In genomic region chr12:12265035-12265434, GRCh38 we compare ENCODE assay signal across 7 cellular contexts. TPM values are rescaled to one million over a fixed set of nuclear protein-coding genes. Genes with fewer than 3 reads are reported as not detected.
DNase-seq lines count a peak whose midpoint lies in the region; ATAC-seq and TF ChIP-seq lines count a peak whose summit lies in the region.

No MANE protein-coding gene starts in this region.

- H3K36me3 Mint-ChIP-seq in activated B cell treated with CpG ODN at 0.5 μM for 24 hours (ENCODE audit: low read depth) = peaks cover 2% of the 10 kb centered on the region
- no peaks in the 10 kb centered on the region for H3K36me3 Mint-ChIP-seq in T-helper 2 cell treated with Interferon-gamma antibody and Interleukin-4, amounts not matched to agents 5 μg/mL and 100 μg/mL, for 36 hours (ENCODE audit: low read depth)

- no peak overlapping the region for H3K27ac Mint-ChIP-seq in activated B cell treated with CpG ODN at 0.5 μM for 24 hours
- no peak overlapping the region for H3K27ac Mint-ChIP-seq in T-helper 2 cell treated with Interferon-gamma antibody and Interleukin-4, amounts not matched to agents 5 μg/mL and 100 μg/mL, for 36 hours

- H4K20me1 ChIP-seq in HCT116 (ENCODE audit: insufficient read depth) = no peaks in the 10 kb centered on the region
- H4K20me1 ChIP-seq in smooth muscle cell (ENCODE audit: low read depth) = peaks cover 54% of the 10 kb centered on the region

- intact Hi-C loops in HCT116 (cut with micrococcal nuclease) = no loop called here
- intact Hi-C loops in activated B cell treated with CpG ODN at 0.5 μM for 24 hours (cut with micrococcal nuclease) = no loop called here
- intact Hi-C loops in head of caudate nucleus (cut with DNase I) = loop anchor here (10.0 kb wide), 1 partner anchor 80 kb away; no protein-coding TSS in a partner anchor

- ATAC-seq in HCT116 (no peak), activated B cell treated with CpG ODN at 0.5 μM for 24 hours (ENCODE audit: low read depth) (no peak)

- H3K9ac ChIP-seq in HCT116 (ENCODE audit: low read length) (no peak overlapping the region), iPS-15b (ENCODE audit: low read depth, low read length) (no peak overlapping the region), smooth muscle cell (ENCODE audit: low read depth) (peak overlapping the region; percentile 98)

- CTCF ChIA-PET in HCT116 (lab: Charles Lee) = no interaction called here
- CTCF ChIA-PET in activated B cell treated with CpG ODN at 0.5 μM for 24 hours (lab: Charles Lee) = no interaction called here

- RAD21 ChIA-PET in HCT116 (lab: Charles Lee; ENCODE audit: low non-redundant PET in 1 of 2, low total read pairs in 2 of 2, uncharacterized antibody in 2 of 2, unreplicated experiment in 2 of 2) = no interaction called here

- H3K4me3 ChIP-seq in HCT116 (replicated peaks in 1 of 2; ENCODE audit: low read depth in 1 of 2, low read length in 2 of 2) = no peak overlapping the region
- H3K4me3 ChIP-seq in iPS-15b (ENCODE audit: low read depth, low read length) = peak overlapping the region; percentile 92
- peak overlapping the region; percentile 71 for H3K4me3 ChIP-seq in smooth muscle cell

- DNase-seq in HCT116 (ENCODE audit: low read depth, low spot score) (no peak), activated B cell treated with CpG ODN at 0.5 μM for 24 hours (no peak), smooth muscle cell (lab: John Stamatoyannopoulos, UW; ENCODE audit: unreplicated experiment) (no peak), NCI-H2196 treated with DMSO at 0.1 percent for 48 hours (lab: John Stamatoyannopoulos, UW; ENCODE audit: unreplicated experiment) (no peak), head of caudate nucleus (no peak)
- DNase-seq in T-helper 2 cell treated with Interferon-gamma antibody and Interleukin-4, amounts not matched to agents 5 μg/mL and 100 μg/mL, for 36 hours (ENCODE audit: low spot score) = no peak

- POLR2A ChIA-PET in HCT116 (lab: Charles Lee) = no interaction called here
- POLR2A ChIA-PET in activated B cell treated with CpG ODN at 0.5 μM for 24 hours (lab: Charles Lee) = no interaction called here

- H3K4me3 Mint-ChIP-seq in activated B cell treated with CpG ODN at 0.5 μM for 24 hours = peak overlapping the region; percentile 85
- no peak overlapping the region for H3K4me3 Mint-ChIP-seq in T-helper 2 cell treated with Interferon-gamma antibody and Interleukin-4, amounts not matched to agents 5 μg/mL and 100 μg/mL, for 36 hours

- peaks cover 26% of the 10 kb centered on the region for H3K4me1 Mint-ChIP-seq in activated B cell treated with CpG ODN at 0.5 μM for 24 hours
- H3K4me1 Mint-ChIP-seq in T-helper 2 cell treated with Interferon-gamma antibody and Interleukin-4, amounts not matched to agents 5 μg/mL and 100 μg/mL, for 36 hours (ENCODE audit: low read depth) = peaks cover 6% of the 10 kb centered on the region

- H3K36me3 ChIP-seq in HCT116 (ENCODE audit: control insufficient read depth in 1 of 2, insufficient read depth in 2 of 2, low read length in 2 of 2) (no peaks in the 10 kb centered on the region), iPS-15b (ENCODE audit: control insufficient read depth, insufficient read depth, low read length) (no peaks in the 10 kb centered on the region), smooth muscle cell (ENCODE audit: low read depth) (no peaks in the 10 kb centered on the region)

- H3K9me2 ChIP-seq in HCT116 (ENCODE audit: insufficient read depth) = no peaks in the 10 kb centered on the region

- TF ChIP-seq CTCF in HCT116 (IDR thresholded peaks at IDR 0.05 in 2 of 3, conservative IDR thresholded peaks at IDR 0.05 in 1 of 3; ENCODE audit: borderline replicate concordance in 1 of 3, insufficient read depth in 1 of 3, low read depth in 2 of 3, low read length in 2 of 3) (no peak), activated B cell treated with CpG ODN at 0.5 μM for 24 hours (IDR thresholded peaks at IDR 0.05) (no peak), smooth muscle cell (IDR thresholded peaks at IDR 0.05; ENCODE audit: borderline replicate concordance, insufficient read depth, poor library complexity, severe bottlenecking) (no peak)

- H3K27me3 Mint-ChIP-seq in activated B cell treated with CpG ODN at 0.5 μM for 24 hours = peaks cover 37% of the 10 kb centered on the region
- H3K27me3 Mint-ChIP-seq in T-helper 2 cell treated with Interferon-gamma antibody and Interleukin-4, amounts not matched to agents 5 μg/mL and 100 μg/mL, for 36 hours (ENCODE audit: low read depth) = peaks cover 56% of the 10 kb centered on the region

- H2AFZ ChIP-seq in HCT116 (ENCODE audit: low read depth, low read length, poor library complexity, severe bottlenecking) (no peak overlapping the region), smooth muscle cell (ENCODE audit: low read depth) (no peak overlapping the region)

- peaks cover 9 to 18% of the 10 kb centered on the region in 2 experiments for H3K4me1 ChIP-seq in HCT116 (ENCODE audit: control insufficient read depth in 1 of 2, insufficient read depth in 2 of 2, low read length in 2 of 2)
- H3K4me1 ChIP-seq in iPS-15b (ENCODE audit: control insufficient read depth, insufficient read depth, low read length) = peaks cover 8% of the 10 kb centered on the region
- peaks cover 14% of the 10 kb centered on the region for H3K4me1 ChIP-seq in smooth muscle cell (ENCODE audit: low read depth)

- no peaks in the 10 kb centered on the region for H3K9me3 Mint-ChIP-seq in activated B cell treated with CpG ODN at 0.5 μM for 24 hours
- no peaks in the 10 kb centered on the region for H3K9me3 Mint-ChIP-seq in T-helper 2 cell treated with Interferon-gamma antibody and Interleukin-4, amounts not matched to agents 5 μg/mL and 100 μg/mL, for 36 hours

- H3K9me3 ChIP-seq in HCT116 (ENCODE audit: control insufficient read depth in 1 of 2, insufficient read depth in 1 of 2, low read depth in 1 of 2, low read length in 2 of 2) (no peaks in the 10 kb centered on the region), iPS-15b (ENCODE audit: control insufficient read depth, insufficient read depth, low read length) (no peaks in the 10 kb centered on the region), smooth muscle cell (replicated peaks; ENCODE audit: low read depth) (no peaks in the 10 kb centered on the region)

- H3K79me2 ChIP-seq in HCT116 (ENCODE audit: insufficient read depth, low read length) (peaks cover 60% of the 10 kb centered on the region), smooth muscle cell (ENCODE audit: low read depth) (peaks cover 67% of the 10 kb centered on the region)

- WGBS in smooth muscle cell (ENCODE audit: low lambda C conversion rate) = 86% methylated on average over 3 of the region's 3 CpGs

- no peak for TF ChIP-seq RAD21 in HCT116 (IDR thresholded peaks at IDR 0.05; ENCODE audit: low read depth)

- H3K27me3 ChIP-seq in HCT116 (ENCODE audit: insufficient read depth, low read length) = no peaks in the 10 kb centered on the region
- H3K27me3 ChIP-seq in iPS-15b (ENCODE audit: control insufficient read depth, insufficient read depth, low read length) = no peaks in the 10 kb centered on the region
- no peaks in the 10 kb centered on the region for H3K27me3 ChIP-seq in smooth muscle cell (ENCODE audit: low read depth)

- no peaks in the 10 kb centered on the region for H3F3A ChIP-seq in smooth muscle cell (ENCODE audit: low read depth)

- TF ChIP-seq POLR2A in HCT116 (IDR thresholded peaks at IDR 0.05; ENCODE audit: borderline replicate concordance, extremely low read depth, insufficient read depth, insufficient read length) = no peak

- no TSS peak for BruUV-seq in HCT116 (replicated peaks; lab: Mats Ljungman, UMichigan)

- no peak overlapping the region for H3K27ac ChIP-seq in HCT116 (ENCODE audit: low read depth, low read length)
- no peak overlapping the region for H3K27ac ChIP-seq in smooth muscle cell (ENCODE audit: low read depth)

- H3K4me2 ChIP-seq in HCT116 (ENCODE audit: low read length) = peak overlapping the region; percentile 86; the same call in 1 of the 2 replicates
- peak overlapping the region; percentile 95 for H3K4me2 ChIP-seq in smooth muscle cell

TF ChIP-seq in HCT116, 20 proteins besides CTCF, POLR2A, EP300 and RAD21:
- TF ChIP-seq SRF (IDR thresholded peaks at IDR 0.05; ENCODE audit: low read depth) (no peak), JUND (IDR thresholded peaks at IDR 0.05) (no peak), MAX (IDR thresholded peaks at IDR 0.05) (no peak), FOSL1 (IDR thresholded peaks at IDR 0.05; ENCODE audit: low read depth) (no peak), CEBPB (IDR thresholded peaks at IDR 0.05; ENCODE audit: low read depth) (no peak), ZFX (IDR thresholded peaks at IDR 0.05) (no peak), EZH2 (IDR thresholded peaks at IDR 0.05) (no peak), ZNF274 (IDR thresholded peaks at IDR 0.05; ENCODE audit: low read depth, low read length) (no peak), ATF3 (IDR thresholded peaks at IDR 0.05) (no peak), EGR1 (IDR thresholded peaks at IDR 0.05; ENCODE audit: low read depth) (no peak), POLR2AphosphoS5 (IDR thresholded peaks at IDR 0.05; ENCODE audit: low read depth, low read length) (no peak), CBX3 (IDR thresholded peaks at IDR 0.05; ENCODE audit: low read depth) (no peak), EZH2phosphoT487 (IDR thresholded peaks at IDR 0.05; ENCODE audit: borderline replicate concordance) (no peak)

RNA-seq across cellular contexts. Expression of gene LRP6, which starts 1.8 kb away (rescaled TPM):
- 28.1 TPM for total RNA-seq in HCT116 (2021; ENCODE audit: unreplicated experiment)
- polyA plus RNA-seq in HCT116 (2012) = 14.9 and 15.2 TPM in 2 replicates
- total RNA-seq in activated B cell treated with CpG ODN at 0.5 μM for 24 hours = 1.4 and 1.5 TPM in 2 replicates
- 21.1 and 22.8 TPM in 2 replicates for total RNA-seq in smooth muscle cell
- polyA plus RNA-seq in smooth muscle cell = 10.6 and 13.9 TPM in 2 replicates

Comparison
In these comparisons a context has a peak if more than half of its experiments do, and no peak if none do; other contexts are left out.
1. H3K4me3 ChIP-seq: peak in iPS-15b (single experiment) and smooth muscle cell (single experiment); none in HCT116 (0 of 2).